ENCODE assay signal across 8 cellular contexts in the genomic region with DNA sequence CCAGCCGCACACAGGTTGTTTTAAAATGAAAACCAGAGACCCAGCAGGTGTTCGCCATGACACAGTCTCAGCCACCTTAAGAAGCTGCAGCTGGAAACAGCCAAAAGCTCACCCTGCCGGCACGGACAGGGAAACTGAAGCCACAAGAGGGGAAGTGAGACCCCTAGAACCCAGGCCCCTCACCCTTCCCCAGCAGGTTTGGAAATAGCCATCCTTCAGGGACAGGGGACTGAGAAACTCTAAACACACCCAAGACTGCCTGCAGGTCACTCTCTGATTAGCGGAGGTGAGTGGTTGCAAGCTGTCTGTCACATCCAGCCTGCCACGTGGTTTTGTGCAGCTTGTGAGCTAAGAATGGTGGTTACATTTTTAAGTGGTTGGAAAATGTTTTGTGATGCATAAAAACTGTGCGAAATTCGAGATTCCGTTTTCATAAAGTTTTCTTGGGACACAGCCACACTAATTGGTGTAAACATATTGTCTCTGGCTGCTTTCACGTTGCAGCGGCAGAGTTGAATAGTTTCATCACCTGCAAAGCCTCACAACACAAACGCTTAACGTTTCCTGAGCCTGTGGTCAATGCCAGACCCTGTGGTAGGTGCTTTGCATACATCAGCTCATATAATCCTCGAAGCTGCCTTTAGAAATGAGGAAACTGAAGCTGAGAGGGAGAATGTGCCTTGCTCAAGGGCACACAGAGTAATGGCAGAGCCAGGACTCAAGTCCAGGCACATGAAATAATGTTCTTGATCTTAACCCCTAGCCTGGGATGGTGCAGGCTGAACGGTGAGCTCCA. TPM values are rescaled to one million over a fixed set of nuclear protein-coding genes. Genes with fewer than 3 reads are reported as not detected.
A peak's percentile ranks its signal among the peaks of the same experiment; 100 is the strongest.
DNase-seq lines count a peak whose midpoint lies in the region; ATAC-seq, FAIRE-seq and TF ChIP-seq lines count a peak whose summit lies in the region.

No MANE protein-coding gene starts in this region.

- CTCF ChIA-PET in CD8-positive, alpha-beta T cell (lab: Charles Lee) = interaction anchor here (0.5 to 15.9 kb wide), 9 partner anchors 15 to 464 kb away, joined by 3 to 281 read pairs (median 21); a partner anchor contains a TSS

- peak overlapping the region; percentile 63 for H3K9ac ChIP-seq in OCI-LY3 (ENCODE audit: low read length)

- no peak for TF ChIP-seq EP300 in suprapubic skin (IDR thresholded peaks at IDR 0.05)

- peak overlapping the region; percentile 100 for H3K4me3 Mint-ChIP-seq in CD8-positive, alpha-beta T cell
- peak overlapping the region; percentile 33 for H3K4me3 Mint-ChIP-seq in dendritic cell treated with granulocyte-macrophage colony-stimulating factor and Interleukin-4, amounts not matched to agents 40 ng/mL and 50 ng/mL, for 4 days

- peak in 5 of 7 experiments; percentile 32 to 77 (median 59) for DNase-seq in CD8-positive, alpha-beta T cell
- DNase-seq in suprapubic skin (ENCODE audit: low spot score in 2 of 2) = peak; percentile 32 to 63
- DNase-seq in H54 (ENCODE audit: insufficient read length, low spot score) = no peak
- no peak for DNase-seq in NCI-H345 (lab: John Stamatoyannopoulos, UW)

- H3K4me3 ChIP-seq in CD8-positive, alpha-beta T cell (ENCODE audit: low read depth, low read length) = peak overlapping the region; percentile 71
- peak overlapping the region; percentile 68 for H3K4me3 ChIP-seq in OCI-LY3 (ENCODE audit: low read length)
- no peak overlapping the region for H3K4me3 ChIP-seq in suprapubic skin

- no peaks in the 10 kb centered on the region for H3K27me3 ChIP-seq in CD8-positive, alpha-beta T cell (ENCODE audit: insufficient read depth, low read length)
- H3K27me3 ChIP-seq in OCI-LY3 (ENCODE audit: low read depth, low read length) = peaks cover 3% of the 10 kb centered on the region; the same call in 1 of the 2 replicates
- H3K27me3 ChIP-seq in suprapubic skin = peaks cover 5% of the 10 kb centered on the region

- H3K27ac ChIP-seq in CD8-positive, alpha-beta T cell (ENCODE audit: low read depth, low read length) = peak overlapping the region; percentile 91
- H3K27ac ChIP-seq in OCI-LY3 (ENCODE audit: low read length) (peak overlapping the region; percentile 90), suprapubic skin (peak overlapping the region; percentile 7)

- peak overlapping the region; percentile 100 for H3K27ac Mint-ChIP-seq in CD8-positive, alpha-beta T cell
- H3K27ac Mint-ChIP-seq in dendritic cell treated with granulocyte-macrophage colony-stimulating factor and Interleukin-4, amounts not matched to agents 40 ng/mL and 50 ng/mL, for 4 days = peak overlapping the region; percentile 95

- no peaks in the 10 kb centered on the region for H3K27me3 Mint-ChIP-seq in CD8-positive, alpha-beta T cell (ENCODE audit: low read depth)
- no peaks in the 10 kb centered on the region for H3K27me3 Mint-ChIP-seq in dendritic cell treated with granulocyte-macrophage colony-stimulating factor and Interleukin-4, amounts not matched to agents 40 ng/mL and 50 ng/mL, for 4 days

- H3K4me1 ChIP-seq in CD8-positive, alpha-beta T cell (ENCODE audit: insufficient read depth, low read length) = peaks cover 57% of the 10 kb centered on the region
- peaks cover 95% of the 10 kb centered on the region for H3K4me1 ChIP-seq in OCI-LY3 (ENCODE audit: low read length)
- peaks cover 31% of the 10 kb centered on the region for H3K4me1 ChIP-seq in suprapubic skin

- TF ChIP-seq POLR2A in suprapubic skin (IDR thresholded peaks at IDR 0.05) (no peak), H54 (IDR thresholded peaks at IDR 0.05; ENCODE audit: low read depth, low read length) (no peak)

- no peak for FAIRE-seq in H54 (lab: Jason Lieb, UNC)

- intact Hi-C loops in CD8-positive, alpha-beta T cell (cut with DNase I, micrococcal nuclease) = loop anchor here (1.0 to 10.0 kb wide), 4 partner anchors 99 to 459 kb away; a partner anchor contains a TSS
- intact Hi-C loops in dendritic cell treated with granulocyte-macrophage colony-stimulating factor and Interleukin-4, amounts not matched to agents 40 ng/mL and 50 ng/mL, for 4 days (cut with micrococcal nuclease) = loop anchor here (2.0 kb wide), 1 partner anchor 17 kb away; no protein-coding TSS in a partner anchor

- H3K79me2 ChIP-seq in OCI-LY3 (ENCODE audit: low read length) = no peaks in the 10 kb centered on the region

- POLR2A ChIA-PET in CD8-positive, alpha-beta T cell (lab: Charles Lee) = interaction anchor here (0.7 to 6.2 kb wide), 12 partner anchors 10 to 168 kb away, joined by 3 to 80 read pairs (median 4); a partner anchor contains a TSS

- TF ChIP-seq CTCF in CD8-positive, alpha-beta T cell (IDR thresholded peaks at IDR 0.05) = no peak
- TF ChIP-seq CTCF in OCI-LY3 (IDR thresholded peaks at IDR 0.05; ENCODE audit: low read depth, low read length) = no peak
- no peak for TF ChIP-seq CTCF in suprapubic skin (IDR thresholded peaks at IDR 0.05)

- no peaks in the 10 kb centered on the region for H3K9me3 ChIP-seq in CD8-positive, alpha-beta T cell (ENCODE audit: low read length)
- H3K9me3 ChIP-seq in OCI-LY3 (ENCODE audit: insufficient read depth, low read length) (no peaks in the 10 kb centered on the region), suprapubic skin (no peaks in the 10 kb centered on the region)

- H3K36me3 ChIP-seq in CD8-positive, alpha-beta T cell (ENCODE audit: insufficient read depth, low read length) = no peaks in the 10 kb centered on the region
- H3K36me3 ChIP-seq in OCI-LY3 (replicated peaks; ENCODE audit: low read depth, low read length) (peaks cover 3% of the 10 kb centered on the region), suprapubic skin (no peaks in the 10 kb centered on the region)

- H3K4me1 Mint-ChIP-seq in CD8-positive, alpha-beta T cell (ENCODE audit: low read depth) = peaks cover 61% of the 10 kb centered on the region
- peaks cover 85% of the 10 kb centered on the region for H3K4me1 Mint-ChIP-seq in dendritic cell treated with granulocyte-macrophage colony-stimulating factor and Interleukin-4, amounts not matched to agents 40 ng/mL and 50 ng/mL, for 4 days (ENCODE audit: low read depth)

- peaks cover 24% of the 10 kb centered on the region for H3K36me3 Mint-ChIP-seq in CD8-positive, alpha-beta T cell
- peaks cover 43% of the 10 kb centered on the region for H3K36me3 Mint-ChIP-seq in dendritic cell treated with granulocyte-macrophage colony-stimulating factor and Interleukin-4, amounts not matched to agents 40 ng/mL and 50 ng/mL, for 4 days (ENCODE audit: low read depth)

- H3K9me3 Mint-ChIP-seq in CD8-positive, alpha-beta T cell = no peaks in the 10 kb centered on the region
- no peaks in the 10 kb centered on the region for H3K9me3 Mint-ChIP-seq in dendritic cell treated with granulocyte-macrophage colony-stimulating factor and Interleukin-4, amounts not matched to agents 40 ng/mL and 50 ng/mL, for 4 days

- no peak overlapping the region for H2AFZ ChIP-seq in OCI-LY3 (ENCODE audit: low read depth, low read length)

- peak overlapping the region; percentile 71 for H3K4me2 ChIP-seq in OCI-LY3 (ENCODE audit: low read length)

- ATAC-seq in CD8-positive, alpha-beta T cell = peak; percentile 19
- ATAC-seq in GM19043 (IDR thresholded peaks at IDR 0.05; ENCODE audit: low read depth, unreplicated experiment) (peak; percentile 54), HG03045 (IDR thresholded peaks at IDR 0.05; ENCODE audit: unreplicated experiment) (peak; percentile 41)

- no peaks in the 10 kb centered on the region for H4K20me1 ChIP-seq in OCI-LY3 (ENCODE audit: insufficient read depth, low read length)

- WGBS in suprapubic skin = 44% methylated on average over 15 of the region's 15 CpGs

RNA-seq across cellular contexts. Expression of a gene that starts 1.7 kb away (rescaled TPM):
- total RNA-seq in CD8-positive, alpha-beta T cell = 10 to 100 TPM; 30.4 to 32.3 TPM
- total RNA-seq in suprapubic skin = 1 to 10 TPM; 1.3 to 5.6 (median 3.0) TPM

RNA-seq across cellular contexts. Expression of a gene that starts 37.5 kb away (rescaled TPM):
- 1 to 10 TPM; 1.2 to 1.9 TPM for total RNA-seq in CD8-positive, alpha-beta T cell
- 10 to 100 TPM in 1 of 4 donors, 1 to 10 TPM in 2, under 1 TPM in 1; 0.24 to 10.9 (median 6.3) TPM for total RNA-seq in suprapubic skin

Comparison
In these comparisons a context has a peak if more than half of its experiments do, and no peak if none do; other contexts are left out.
1. DNase-seq: peak in CD8-positive, alpha-beta T cell (5 of 7) and suprapubic skin (2 of 2); none in H54 (single experiment) and NCI-H345 (single experiment).
2. H3K27ac ChIP-seq: peak in every context shown above with its lines; median percentile 91 in CD8-positive, alpha-beta T cell; 90 in OCI-LY3; 7 in suprapubic skin.
3. RNA of a gene that starts 1.7 kb away (total RNA-seq): 30.4 to 32.3 TPM in CD8-positive, alpha-beta T cell; 1.3 to 5.6 TPM in suprapubic skin; every median in the first group is over 4 times any median in the second.
4. Peak in every context shown above with its lines, with median percentiles within 50 percentile points of each other: ATAC-seq.